ENCODE assay signal across 15 cellular contexts in the genomic region with DNA sequence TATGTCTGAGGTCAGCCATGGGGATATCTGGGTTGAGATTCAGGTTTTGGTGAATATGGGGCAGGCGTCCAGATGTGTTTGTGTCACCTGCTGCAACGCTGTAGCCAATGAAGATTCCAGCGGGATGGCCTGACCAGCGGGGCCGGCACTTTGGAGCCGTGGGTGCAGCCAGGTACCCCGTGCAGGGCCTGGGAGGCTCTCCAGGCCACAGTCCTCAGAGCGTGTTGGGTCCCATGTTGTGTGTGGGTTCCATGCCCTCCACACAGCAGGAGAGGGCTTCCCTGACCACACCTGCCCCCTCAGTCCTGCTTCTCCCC. TPM values are rescaled to one million over a fixed set of nuclear protein-coding genes. Genes with fewer than 3 reads are reported as not detected.
A peak's percentile ranks its signal among the peaks of the same experiment; 100 is the strongest.
DNase-seq lines count a peak whose midpoint lies in the region; ATAC-seq, FAIRE-seq and TF ChIP-seq lines count a peak whose summit lies in the region.
"Had no signal": no experiment of that assay in that cellular context is flagged by ENCODE, and none has a peak within 500 bp of the region (broad histone marks: within the 10 kb centered on the region; RNA-seq: fewer than 3 reads in every experiment).

No MANE protein-coding gene starts in this region.

- H3K36me3 ChIP-seq in GM06990 (ENCODE audit: control insufficient read depth, insufficient read depth, low read length) (no peaks in the 10 kb centered on the region; the same call in none of the 2 replicates), Loucy (ENCODE audit: insufficient read depth, low read length) (no peaks in the 10 kb centered on the region), pancreas (no peaks in the 10 kb centered on the region)

- H3K27me3 ChIP-seq in GM06990 (replicated peaks; ENCODE audit: control insufficient read depth, insufficient read depth, low read length) (no peaks in the 10 kb centered on the region), Loucy (ENCODE audit: insufficient read depth, low read length, poor library complexity, severe bottlenecking) (no peaks in the 10 kb centered on the region), pancreas (no peaks in the 10 kb centered on the region)

- H3K27ac ChIP-seq in pancreas = no peak overlapping the region
- H3K27ac ChIP-seq: A549 had no signal

- H3K9me3 ChIP-seq in Loucy (ENCODE audit: insufficient read depth, low read depth, low read length) (no peaks in the 10 kb centered on the region), pancreas (no peaks in the 10 kb centered on the region)

- peaks cover 50% of the 10 kb centered on the region for H3K4me1 ChIP-seq in Loucy (ENCODE audit: insufficient read depth, low read length, poor library complexity, severe bottlenecking)
- peaks cover 0 to 6% (median 3%) of the 10 kb centered on the region in 3 donors for H3K4me1 ChIP-seq in pancreas

- peak overlapping the region; percentile 18 to 72 (median 50) for H3K4me3 Mint-ChIP-seq in immature natural killer cell
- no peak overlapping the region for H3K4me3 Mint-ChIP-seq in activated CD8-positive, alpha-beta T cell treated with anti-CD3 and anti-CD28 coated beads for 36 hours
- H3K4me3 Mint-ChIP-seq: GM23338 had no signal

- H3K27me3 Mint-ChIP-seq in immature natural killer cell (ENCODE audit: low read depth in 3 of 3) = peaks cover 6 to 10% (median 6%) of the 10 kb centered on the region in 3 donors
- H3K27me3 Mint-ChIP-seq in activated CD8-positive, alpha-beta T cell treated with anti-CD3 and anti-CD28 coated beads for 36 hours = no peaks in the 10 kb centered on the region
- H3K27me3 Mint-ChIP-seq: CD4-positive, CD25-positive, alpha-beta regulatory T cell had no signal

- peak overlapping the region; percentile 40 to 90 (median 78) for H3K27ac Mint-ChIP-seq in immature natural killer cell
- no peak overlapping the region for H3K27ac Mint-ChIP-seq in activated CD8-positive, alpha-beta T cell treated with anti-CD3 and anti-CD28 coated beads for 36 hours
- H3K27ac Mint-ChIP-seq: GM23338, H9 had no signal

- 94% methylated on average over 8 of the region's 8 CpGs for WGBS in pancreas, 2 donors

- H3K36me3 Mint-ChIP-seq in immature natural killer cell = peaks cover 3 to 4% (median 3%) of the 10 kb centered on the region in 3 donors
- peaks cover 19% of the 10 kb centered on the region for H3K36me3 Mint-ChIP-seq in activated CD8-positive, alpha-beta T cell treated with anti-CD3 and anti-CD28 coated beads for 36 hours (ENCODE audit: low read depth)

- peaks cover 0 to 1% (median 0%) of the 10 kb centered on the region in 6 donors for H3K9me3 Mint-ChIP-seq in immature natural killer cell
- H3K9me3 Mint-ChIP-seq in activated CD8-positive, alpha-beta T cell treated with anti-CD3 and anti-CD28 coated beads for 36 hours = peaks cover 3% of the 10 kb centered on the region

- TF ChIP-seq CTCF in GM06990 (IDR thresholded peaks at IDR 0.05; ENCODE audit: insufficient read depth, low read length, poor library complexity, severe bottlenecking) (no peak), Loucy (conservative IDR thresholded peaks at IDR 0.05; ENCODE audit: low read length) (no peak), pancreas (IDR thresholded peaks at IDR 0.05) (no peak)
- TF ChIP-seq CTCF in activated CD8-positive, alpha-beta T cell treated with anti-CD3 and anti-CD28 coated beads for 36 hours (IDR thresholded peaks at IDR 0.05) = no peak

- peaks cover 9% of the 10 kb centered on the region for H4K20me1 ChIP-seq in Loucy (ENCODE audit: insufficient read depth, low read length, poor library complexity, severe bottlenecking)

- H3K9ac ChIP-seq in Loucy (ENCODE audit: low read depth, low read length, poor library complexity, severe bottlenecking) = peak overlapping the region; percentile 44

- intact Hi-C loops in pancreas (cut with DNase I) = no loop called here
- intact Hi-C loops in activated CD8-positive, alpha-beta T cell treated with anti-CD3 and anti-CD28 coated beads for 36 hours (cut with micrococcal nuclease) = no loop called here

- H3F3A ChIP-seq in Loucy (ENCODE audit: low read depth) = no peaks in the 10 kb centered on the region

- ATAC-seq in pancreas = no peak
- ATAC-seq in activated CD8-positive, alpha-beta T cell treated with anti-CD3 and anti-CD28 coated beads for 36 hours = no peak
- ATAC-seq: A549, GM12878, GM23338 had no signal

- H3K9me2 ChIP-seq in Loucy (replicated peaks; ENCODE audit: low read depth, low read length) = no peaks in the 10 kb centered on the region

- POLR2A ChIA-PET in activated CD8-positive, alpha-beta T cell treated with anti-CD3 and anti-CD28 coated beads for 36 hours (lab: Charles Lee) = no interaction called here

- no peak for FAIRE-seq in pancreas (lab: Jason Lieb, UNC)
- FAIRE-seq: A549, GM12878, GM18507 had no signal

- peaks cover 19% of the 10 kb centered on the region for H3K79me2 ChIP-seq in Loucy (ENCODE audit: insufficient read depth, low read length)

- CTCF ChIA-PET in activated CD8-positive, alpha-beta T cell treated with anti-CD3 and anti-CD28 coated beads for 36 hours (lab: Charles Lee) = interaction anchor here (1.7 kb wide), 1 partner anchor 25 kb away, joined by 6 read pairs; no protein-coding TSS in a partner anchor

- H3K4me2 ChIP-seq in Loucy (ENCODE audit: low read depth, low read length, poor library complexity, severe bottlenecking) = peak overlapping the region; percentile 14
- H3K4me2 ChIP-seq: A549, GM23338 had no signal

- H3K4me3 ChIP-seq in GM06990 (replicated peaks; ENCODE audit: low read depth, low read length) (no peak overlapping the region), Loucy (ENCODE audit: low read length, poor library complexity, severe bottlenecking) (no peak overlapping the region), pancreas (no peak overlapping the region)
- H3K4me3 ChIP-seq: A549, GM12878, GM23338 had no signal

- H2AFZ ChIP-seq in Loucy (ENCODE audit: low read length) = no peak overlapping the region
- H2AFZ ChIP-seq: GM23338 had no signal

- H3K4me1 Mint-ChIP-seq in immature natural killer cell = peaks cover 27 to 39% of the 10 kb centered on the region in 2 donors
- H3K4me1 Mint-ChIP-seq in activated CD8-positive, alpha-beta T cell treated with anti-CD3 and anti-CD28 coated beads for 36 hours (ENCODE audit: low read depth) = peaks cover 15% of the 10 kb centered on the region
- H3K4me1 Mint-ChIP-seq: GM23338 had no signal

- peak; percentile 7 for DNase-seq in GM06990 (ENCODE audit: extremely low read depth, insufficient read length)
- DNase-seq in immature natural killer cell = no peak
- peak in 4 of 6 donors; percentile 9 to 52 (median 32) for DNase-seq in pancreas
- DNase-seq in activated CD8-positive, alpha-beta T cell treated with anti-CD3 and anti-CD28 coated beads for 36 hours = no peak
- DNase-seq in HuH-7.5 (ENCODE audit: low spot score) = no peak
- DNase-seq in DMS53 treated with DMSO at 0.1 percent for 48 hours (lab: John Stamatoyannopoulos, UW; ENCODE audit: unreplicated experiment) = no peak
- DNase-seq: CD4-positive, CD25-positive, alpha-beta regulatory T cell; DMS53; H9 had no signal

RNA-seq across cellular contexts. Expression of gene TEX22, which starts 2.8 kb away (rescaled TPM):
- polyA plus RNA-seq in immature natural killer cell (1 to 10 TPM in 1 of 3 donors, under 1 TPM in 2; 0.52 to 1.0 (median 0.79) TPM), pancreas (under 1 TPM; 0.40 to 0.57 TPM)
- 1 to 10 TPM in 4 of 6 donors, under 1 TPM in 2; 0.14 to 2.4 (median 1.5) TPM for total RNA-seq in pancreas
- 1 to 10 TPM; 1.2 to 2.2 TPM for total RNA-seq in activated CD8-positive, alpha-beta T cell treated with anti-CD3 and anti-CD28 coated beads for 36 hours
- total RNA-seq: HT-29 had no signal

RNA-seq across cellular contexts. Expression of gene MTA1, which starts 24.1 kb away (rescaled TPM):
- polyA plus RNA-seq in immature natural killer cell (1 to 10 TPM in 2 of 3 donors, under 1 TPM in 1; 0.82 to 3.0 (median 2.8) TPM), pancreas (100 to 1,000 TPM; 115 to 138 TPM)
- 10 to 100 TPM; 34.8 to 68.6 (median 51.6) TPM for total RNA-seq in pancreas
- total RNA-seq in activated CD8-positive, alpha-beta T cell treated with anti-CD3 and anti-CD28 coated beads for 36 hours = 100 to 1,000 TPM; 133 to 140 TPM

Comparison
In these comparisons a context has a peak if more than half of its experiments do, and no peak if none do; other contexts are left out.
1. DNase-seq: peak in GM06990 (single experiment) and pancreas (4 of 6); none in immature natural killer cell (0 of 3), activated CD8-positive, alpha-beta T cell treated with anti-CD3 and anti-CD28 coated beads for 36 hours (single experiment), HuH-7.5 (single experiment) and DMS53 treated with DMSO at 0.1 percent for 48 hours (single experiment).